In the genomic region with DNA sequence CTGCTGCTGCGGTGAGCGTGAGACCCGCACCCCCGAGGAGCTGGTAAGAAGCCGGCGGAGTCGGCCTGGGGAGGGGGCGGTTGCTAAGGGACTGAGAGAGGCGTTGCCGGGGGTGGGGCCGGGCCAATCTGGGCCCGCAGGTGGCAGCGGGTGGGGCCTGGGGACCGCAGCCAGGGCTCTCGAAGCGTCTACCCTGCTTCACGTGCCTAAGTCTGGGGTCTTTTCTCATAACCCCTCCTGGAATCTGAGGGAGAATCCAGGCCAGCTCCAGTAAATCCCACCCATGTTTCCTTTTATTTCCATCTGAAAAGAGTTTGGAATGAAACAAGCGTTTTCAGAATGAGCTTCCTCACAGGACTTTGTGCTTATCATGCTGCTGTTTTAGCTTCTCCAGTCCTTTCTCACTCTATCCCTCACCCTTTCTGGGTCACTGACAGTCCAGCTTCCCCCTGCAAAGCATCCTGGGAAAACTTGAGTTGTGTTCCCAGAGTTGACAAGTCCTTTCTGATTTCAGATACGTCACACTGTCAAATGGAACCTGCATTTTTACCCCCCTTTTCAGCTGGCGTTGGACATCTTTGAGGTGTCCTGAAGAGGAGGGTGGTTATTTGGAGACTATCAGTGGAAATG, we compare ENCODE assay signal across 8 cellular contexts. TPM values are rescaled to one million over a fixed set of nuclear protein-coding genes. Genes with fewer than 3 reads are reported as not detected.
DNase-seq lines count a peak whose midpoint lies in the region; ATAC-seq, FAIRE-seq and TF ChIP-seq lines count a peak whose summit lies in the region.

No MANE protein-coding gene starts in this region.

- peak overlapping the region; percentile 86 for H3K4me2 ChIP-seq in A549

- POLR2A ChIA-PET in A549 (lab: Yijun Ruan, JAX): interaction anchor here (0.8 to 2.8 kb wide), 7 partner anchors 15 to 212 kb away, joined by 3 to 23 read pairs (median 4); no protein-coding TSS in a partner anchor

- H3K9me3 ChIP-seq in A549: no peaks in the 10 kb centered on the region
- no peaks in the 10 kb centered on the region for H3K9me3 ChIP-seq in liver (ENCODE audit: control insufficient read depth in 4 of 4, low read length in 3 of 4)
- H3K9me3 ChIP-seq in suprapubic skin: no peaks in the 10 kb centered on the region

- peak overlapping the region; percentile 59 for H3K4me3 ChIP-seq in A549
- H3K4me3 ChIP-seq in GM12865 (ENCODE audit: low read depth, low read length): peak overlapping the region; percentile 71
- H3K4me3 ChIP-seq in liver (ENCODE audit: low read depth in 1 of 3, low read length in 3 of 3): peak overlapping the region; percentile 72 to 86 (median 83)
- H3K4me3 ChIP-seq in suprapubic skin: peak overlapping the region; percentile 76

- no peak for TF ChIP-seq CTCF in A549 (IDR thresholded peaks at IDR 0.05)
- no peak for TF ChIP-seq CTCF in GM12865 (IDR thresholded peaks at IDR 0.05; ENCODE audit: insufficient read depth, low read depth, low read length, missing control alignments)
- TF ChIP-seq CTCF in liver (IDR thresholded peaks at IDR 0.05; ENCODE audit: low read depth, low read length, missing input control): no peak
- no peak for TF ChIP-seq CTCF in suprapubic skin (IDR thresholded peaks at IDR 0.05)

- H3K27me3 ChIP-seq in liver (ENCODE audit: control insufficient read depth in 4 of 4, insufficient read depth in 4 of 4, low read length in 3 of 4) (no peaks in the 10 kb centered on the region), suprapubic skin (no peaks in the 10 kb centered on the region)

- H3K27ac ChIP-seq in A549 (peak overlapping the region; percentile 91 to 95), liver (ENCODE audit: low read depth in 1 of 2, low read length in 2 of 2) (peak overlapping the region; percentile 97 to 98), suprapubic skin (peak overlapping the region; percentile 97)

- no peak for FAIRE-seq in A549 (lab: Jason Lieb, UNC)

- ATAC-seq in A549 (peak; percentile 70 to 73), HG02759 (IDR thresholded peaks at IDR 0.05; ENCODE audit: unreplicated experiment) (peak; percentile 41)

- TF ChIP-seq RAD21 in A549 (conservative IDR thresholded peaks at IDR 0.05 in 1 of 2, IDR thresholded peaks at IDR 0.05 in 1 of 2): no peak
- TF ChIP-seq RAD21 in liver (IDR thresholded peaks at IDR 0.05): no peak

- H3K9ac ChIP-seq in liver (ENCODE audit: low read depth in 1 of 2, low read length in 2 of 2): peak overlapping the region; percentile 41 to 50

- no peak for TF ChIP-seq EP300 in A549 (IDR thresholded peaks at IDR 0.05)
- TF ChIP-seq EP300 in suprapubic skin (IDR thresholded peaks at IDR 0.05): no peak

- CTCF ChIA-PET in A549 (lab: Yijun Ruan, JAX): interaction anchor here (1.2 to 1.7 kb wide), 3 partner anchors 22 to 33 kb away, joined by 3 to 4 read pairs (median 3); no protein-coding TSS in a partner anchor

- H3K36me3 ChIP-seq in liver (ENCODE audit: control insufficient read depth in 4 of 4, insufficient read depth in 3 of 4, low read depth in 1 of 4, low read length in 3 of 4) (peaks cover 0 to 6% (median 3%) of the 10 kb centered on the region in 4 donors), suprapubic skin (peaks cover 22% of the 10 kb centered on the region)

- H3K4me1 ChIP-seq in A549 (peaks cover 26% of the 10 kb centered on the region), liver (ENCODE audit: control insufficient read depth in 4 of 4, insufficient read depth in 4 of 4, low read length in 3 of 4) (peaks cover 7 to 43% (median 37%) of the 10 kb centered on the region in 4 donors), suprapubic skin (peaks cover 55% of the 10 kb centered on the region)

- DNase-seq in A549 (ENCODE audit: low read depth in 1 of 2, low spot score in 1 of 2) (peak in 1 of 2 experiments; percentile 21), GM12865 (ENCODE audit: low read depth) (peak; percentile 25), NCI-H69 (lab: John Stamatoyannopoulos, UW) (peak; percentile 31), cerebellar cortex (ENCODE audit: low spot score) (peak; percentile 57), suprapubic skin (ENCODE audit: low spot score in 2 of 2) (no peak)
- DNase-seq in stimulated activated CD8-positive, alpha-beta memory T cell treated with anti-CD3 and anti-CD28 coated beads, Interleukin-4, amount 100 ng/mL, for 48 hours: no peak

- TF ChIP-seq POLR2A in A549 (IDR thresholded peaks at IDR 0.05; ENCODE audit: low read length) (no peak), suprapubic skin (IDR thresholded peaks at IDR 0.05) (no peak)

- WGBS in A549 (ENCODE audit: missing lambda C conversion rate): 3% methylated on average over 5 of the region's 20 CpGs
- WGBS in liver: under 1% methylated on average over 20 of the region's 20 CpGs
- WGBS in suprapubic skin: 6% methylated on average over 3 of the region's 20 CpGs

TF ChIP-seq in A549, 52 proteins besides CTCF, POLR2A, EP300 and RAD21:
- no peak for TF ChIP-seq MYC (IDR thresholded peaks at IDR 0.05; ENCODE audit: borderline replicate concordance, low read length)
- TF ChIP-seq SREBF2 (IDR thresholded peaks at IDR 0.05): no peak
- no peak for TF ChIP-seq HOXA7 (CRISPR knock-in tag; IDR thresholded peaks at IDR 0.05)
- peak; percentile 49; the same call in 1 of the 2 replicates for TF ChIP-seq PHF8 (IDR thresholded peaks at IDR 0.05; ENCODE audit: borderline replicate concordance, low read depth)
- TF ChIP-seq E2F6 (IDR thresholded peaks at IDR 0.05; ENCODE audit: borderline replicate concordance, low read depth): no peak
- TF ChIP-seq KDM5A (IDR thresholded peaks at IDR 0.05): peak; percentile 65

TF ChIP-seq in liver, 16 proteins besides CTCF, POLR2A, EP300 and RAD21:
- TF ChIP-seq FOXA1 (IDR thresholded peaks at IDR 0.05) (no peak), HNF4G (IDR thresholded peaks at IDR 0.05) (peak; percentile 21), HNF4A (conservative IDR thresholded peaks at IDR 0.05) (peak in 1 of 2 donors; percentile 6), SP1 (IDR thresholded peaks at IDR 0.05) (no peak), RXRA (IDR thresholded peaks at IDR 0.05) (peak in 1 of 2 donors; percentile 12)

RNA-seq across cellular contexts. Expression of gene CLCN6, which starts 0.4 kb away (rescaled TPM):
- polyA plus RNA-seq in A549 (2011; rRNA removed) (5.7 and 8.2 TPM in 2 replicates), A549 (2017; fragmentation: RNase III; extraction: RNeasy Plus Mini Kit Qiagen cat#74134 plus additional on column Dnase treatment) (6.1 to 9.0 TPM (median 8.9 TPM) in 3 replicates), liver (1 to 10 TPM; 5.0 to 7.3 TPM)
- polyA plus RNA-seq in A549 (2012; cell fraction: cytosol; rRNA removed): 3.3 and 4.1 TPM in 2 replicates
- polyA plus RNA-seq in A549 (2012; cell fraction: nucleus; rRNA removed): 16.1 and 19.6 TPM in 2 replicates
- 6.0 and 7.6 TPM in 2 replicates for polyA minus RNA-seq in A549 (2011; rRNA and poly(A)+ RNA removed)
- total RNA-seq in liver (1 to 10 TPM; 5.6 to 9.0 TPM), suprapubic skin (10 to 100 TPM in 2 of 4 donors, 1 to 10 TPM in 2; 6.2 to 22.5 (median 10.2) TPM)

RNA-seq across cellular contexts. Expression of gene MTHFR, which starts 0.7 kb away (rescaled TPM):
- polyA plus RNA-seq in A549 (2011; rRNA removed) (4.5 and 5.0 TPM in 2 replicates), A549 (2017; fragmentation: RNase III; extraction: RNeasy Plus Mini Kit Qiagen cat#74134 plus additional on column Dnase treatment) (4.1 to 5.3 TPM (median 5.2 TPM) in 3 replicates), liver (1 to 10 TPM; 5.5 to 9.0 TPM)
- 2.9 and 3.6 TPM in 2 replicates for polyA plus RNA-seq in A549 (2012; cell fraction: cytosol; rRNA removed)
- 7.7 and 8.1 TPM in 2 replicates for polyA plus RNA-seq in A549 (2012; cell fraction: nucleus; rRNA removed)
- polyA minus RNA-seq in A549 (2011; rRNA and poly(A)+ RNA removed): 10.9 and 12.7 TPM in 2 replicates
- total RNA-seq in liver (10 to 100 TPM; 27.6 to 29.0 TPM), suprapubic skin (10 to 100 TPM; 35.0 to 57.5 (median 39.7) TPM)

RNA-seq across cellular contexts. Expression of gene NPPA, which starts 41.2 kb away (rescaled TPM):
- polyA plus RNA-seq in A549 (2011; rRNA removed): not detected in 2 replicates
- polyA plus RNA-seq in A549 (2012; cell fraction: cytosol; rRNA removed): not detected in 2 replicates
- not detected in 2 replicates for polyA plus RNA-seq in A549 (2012; cell fraction: nucleus; rRNA removed)
- not detected in 3 replicates for polyA plus RNA-seq in A549 (2017; fragmentation: RNase III; extraction: RNeasy Plus Mini Kit Qiagen cat#74134 plus additional on column Dnase treatment)
- polyA minus RNA-seq in A549 (2011; rRNA and poly(A)+ RNA removed): not detected in 2 replicates
- not detected for total RNA-seq in liver
- polyA plus RNA-seq in liver: under 1 TPM in 1 of 2 donors, not detected in 1; 0.12 TPM
- not detected for total RNA-seq in suprapubic skin

RNA-seq across cellular contexts. Expression of gene C1orf167, which starts 44.4 kb away (rescaled TPM):
- polyA plus RNA-seq in A549 (2011; rRNA removed) (not detected in 2 replicates), A549 (2017; fragmentation: RNase III; extraction: RNeasy Plus Mini Kit Qiagen cat#74134 plus additional on column Dnase treatment) (not detected in 3 replicates), liver (under 1 TPM in 1 of 2 donors, not detected in 1; 0.37 TPM)
- not detected in 2 replicates for polyA plus RNA-seq in A549 (2012; cell fraction: cytosol; rRNA removed)
- 0.04 TPM in 1 of 2 replicates, not detected in the other for polyA plus RNA-seq in A549 (2012; cell fraction: nucleus; rRNA removed)
- not detected in 2 replicates for polyA minus RNA-seq in A549 (2011; rRNA and poly(A)+ RNA removed)
- total RNA-seq in liver (not detected), suprapubic skin (1 to 10 TPM in 2 of 4 donors, not detected in 2; 1.1 to 6.1 TPM)

RNA-seq across cellular contexts. Expression of gene NPPB, which starts 52.3 kb away (rescaled TPM):
- polyA plus RNA-seq in A549 (2011; rRNA removed): not detected in 2 replicates
- 0.11 and 0.35 TPM in 2 replicates for polyA plus RNA-seq in A549 (2012; cell fraction: cytosol; rRNA removed)
- 0.22 and 0.29 TPM in 2 replicates for polyA plus RNA-seq in A549 (2012; cell fraction: nucleus; rRNA removed)
- polyA plus RNA-seq in A549 (2017; fragmentation: RNase III; extraction: RNeasy Plus Mini Kit Qiagen cat#74134 plus additional on column Dnase treatment): 0.18 to 0.20 TPM in 2 of 3 replicates, not detected in the other
- polyA minus RNA-seq in A549 (2011; rRNA and poly(A)+ RNA removed): not detected in 2 replicates
- not detected for total RNA-seq in liver
- polyA plus RNA-seq in liver: not detected
- not detected for total RNA-seq in suprapubic skin

Comparison
In these comparisons a context has a peak if more than half of its experiments do, and no peak if none do; other contexts are left out.
1. DNase-seq: peak in GM12865 (single experiment), NCI-H69 (single experiment) and cerebellar cortex (single experiment); none in suprapubic skin (0 of 2) and stimulated activated CD8-positive, alpha-beta memory T cell treated with anti-CD3 and anti-CD28 coated beads, Interleukin-4, amount 100 ng/mL, for 48 hours (single experiment).
2. Peak in every context shown above with its lines, with median percentiles within 50 percentile points of each other: H3K27ac ChIP-seq and H3K4me3 ChIP-seq.